14 cellular contexts compared by ENCODE assay signal in the genomic region with DNA sequence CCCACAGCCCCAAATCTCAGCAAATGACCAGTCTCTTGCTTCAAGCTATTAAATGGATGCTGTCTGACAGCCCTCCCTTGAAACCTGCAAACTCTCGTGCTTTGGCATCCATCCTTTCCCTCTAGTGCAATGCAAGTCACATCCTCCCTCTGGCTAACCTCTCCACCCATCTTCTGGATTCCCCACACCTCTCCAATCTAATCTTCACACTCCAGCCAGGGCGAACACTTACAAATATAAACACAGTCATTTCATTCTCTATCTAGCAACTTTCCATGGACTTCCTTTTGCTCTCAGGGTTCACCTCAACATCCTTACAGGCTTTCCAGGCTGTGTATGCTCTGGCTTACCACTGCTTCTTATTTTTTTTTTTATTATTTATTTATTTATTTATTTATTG. TPM values are rescaled to one million over a fixed set of nuclear protein-coding genes. Genes with fewer than 3 reads are reported as not detected.
DNase-seq lines count a peak whose midpoint lies in the region; ATAC-seq and TF ChIP-seq lines count a peak whose summit lies in the region.
"Had no signal": no experiment of that assay in that cellular context is flagged by ENCODE, and none has a peak within 500 bp of the region (broad histone marks: within the 10 kb centered on the region; RNA-seq: fewer than 3 reads in every experiment).

No MANE protein-coding gene starts in this region.

- peaks cover 14% of the 10 kb centered on the region for H3K4me1 Mint-ChIP-seq in T-helper 1 cell treated with Interleukin-12 subunit alpha and Interleukin-12 subunit beta and Interleukin-4 antibody, amounts not matched to agents 30 μg/mL and 1 μg/mL, for 36 hours (ENCODE audit: low read depth)
- peaks cover 9% of the 10 kb centered on the region for H3K4me1 Mint-ChIP-seq in activated T-helper 1 cell treated with anti-CD3 and anti-CD28 coated beads, Interleukin-12 subunit alpha, Interleukin-12 subunit beta, Interleukin-2, Interleukin-4 antibody, amounts not matched to agents 30 ng/mL and 10 ng/mL and 1 ng/mL, durations not matched to agents 14 hours and 24 hours and 36 hours (ENCODE audit: low read depth)
- peaks cover 23% of the 10 kb centered on the region for H3K4me1 Mint-ChIP-seq in nephron

- no peaks in the 10 kb centered on the region for H3K27me3 ChIP-seq in DOHH2 (ENCODE audit: control insufficient read depth, low read length)
- H3K27me3 ChIP-seq: SJCRH30, testis had no signal

- H3F3A ChIP-seq in DOHH2 (ENCODE audit: control insufficient read depth, insufficient read depth), result peaks cover 13% of the 10 kb centered on the region

- H3K36me3 Mint-ChIP-seq in T-helper 1 cell treated with Interleukin-12 subunit alpha and Interleukin-12 subunit beta and Interleukin-4 antibody, amounts not matched to agents 30 μg/mL and 1 μg/mL, for 36 hours (ENCODE audit: low read depth), result peaks cover 4% of the 10 kb centered on the region
- H3K36me3 Mint-ChIP-seq in activated T-helper 1 cell treated with anti-CD3 and anti-CD28 coated beads, Interleukin-12 subunit alpha, Interleukin-12 subunit beta, Interleukin-2, Interleukin-4 antibody, amounts not matched to agents 30 ng/mL and 10 ng/mL and 1 ng/mL, durations not matched to agents 14 hours and 24 hours and 36 hours (ENCODE audit: low read depth), result peaks cover 3% of the 10 kb centered on the region
- H3K36me3 Mint-ChIP-seq in nephron (ENCODE audit: low read depth), result peaks cover 8% of the 10 kb centered on the region

- peak overlapping the region; percentile 93 for H3K27ac ChIP-seq in DOHH2 (ENCODE audit: low read depth, low read length)
- H3K27ac ChIP-seq: SJCRH30, testis had no signal

- no peak for ATAC-seq in GM21717 (IDR thresholded peaks at IDR 0.05; ENCODE audit: unreplicated experiment)
- ATAC-seq in HG02759 (IDR thresholded peaks at IDR 0.05; ENCODE audit: unreplicated experiment), result no peak

- peak overlapping the region; percentile 4 for H3K27ac Mint-ChIP-seq in T-helper 1 cell treated with Interleukin-12 subunit alpha and Interleukin-12 subunit beta and Interleukin-4 antibody, amounts not matched to agents 30 μg/mL and 1 μg/mL, for 36 hours
- no peak overlapping the region for H3K27ac Mint-ChIP-seq in activated T-helper 1 cell treated with anti-CD3 and anti-CD28 coated beads, Interleukin-12 subunit alpha, Interleukin-12 subunit beta, Interleukin-2, Interleukin-4 antibody, amounts not matched to agents 30 ng/mL and 10 ng/mL and 1 ng/mL, durations not matched to agents 14 hours and 24 hours and 36 hours
- peak overlapping the region; percentile 1 to 54 (median 52) for H3K27ac Mint-ChIP-seq in nephron
- H3K27ac Mint-ChIP-seq: endodermal cell had no signal

- H3K9me2 ChIP-seq in DOHH2 (replicated peaks; ENCODE audit: control insufficient read depth, low read length), result no peaks in the 10 kb centered on the region

- intact Hi-C loops in activated T-helper 1 cell treated with anti-CD3 and anti-CD28 coated beads, Interleukin-12 subunit alpha, Interleukin-12 subunit beta, Interleukin-2, Interleukin-4 antibody, amounts not matched to agents 30 ng/mL and 10 ng/mL and 1 ng/mL, durations not matched to agents 14 hours and 24 hours and 36 hours (cut with micrococcal nuclease), result loop anchor here (2.0 to 5.0 kb wide), 3 partner anchors 45 to 1511 kb away; a partner anchor contains a TSS

- no peaks in the 10 kb centered on the region; the same call in 1 of the 2 replicates for H3K36me3 ChIP-seq in DOHH2 (ENCODE audit: control insufficient read depth, low read length)
- H3K36me3 ChIP-seq: SJCRH30 had no signal

- TF ChIP-seq CTCF in DOHH2 (IDR thresholded peaks at IDR 0.05; ENCODE audit: low read depth, low read length, poor library complexity, severe bottlenecking) (no peak), nephron (IDR thresholded peaks at IDR 0.05; ENCODE audit: unreplicated experiment in 3 of 3) (no peak)

- H3K4me3 Mint-ChIP-seq in T-helper 1 cell treated with Interleukin-12 subunit alpha and Interleukin-12 subunit beta and Interleukin-4 antibody, amounts not matched to agents 30 μg/mL and 1 μg/mL, for 36 hours, result peak overlapping the region; percentile 71
- H3K4me3 Mint-ChIP-seq in activated T-helper 1 cell treated with anti-CD3 and anti-CD28 coated beads, Interleukin-12 subunit alpha, Interleukin-12 subunit beta, Interleukin-2, Interleukin-4 antibody, amounts not matched to agents 30 ng/mL and 10 ng/mL and 1 ng/mL, durations not matched to agents 14 hours and 24 hours and 36 hours, result peak overlapping the region; percentile 96
- H3K4me3 Mint-ChIP-seq in nephron, result peak overlapping the region; percentile 60 to 92 (median 69)

- no peaks in the 10 kb centered on the region for H4K20me1 ChIP-seq in DOHH2 (ENCODE audit: control insufficient read depth, insufficient read depth, low read depth, low read length)

- no peaks in the 10 kb centered on the region for H3K9me3 ChIP-seq in DOHH2 (ENCODE audit: control insufficient read depth, insufficient read depth, low read length)
- H3K9me3 ChIP-seq: SJCRH30, testis had no signal

- no peaks in the 10 kb centered on the region for H3K9me3 Mint-ChIP-seq in T-helper 1 cell treated with Interleukin-12 subunit alpha and Interleukin-12 subunit beta and Interleukin-4 antibody, amounts not matched to agents 30 μg/mL and 1 μg/mL, for 36 hours
- no peaks in the 10 kb centered on the region for H3K9me3 Mint-ChIP-seq in activated T-helper 1 cell treated with anti-CD3 and anti-CD28 coated beads, Interleukin-12 subunit alpha, Interleukin-12 subunit beta, Interleukin-2, Interleukin-4 antibody, amounts not matched to agents 30 ng/mL and 10 ng/mL and 1 ng/mL, durations not matched to agents 14 hours and 24 hours and 36 hours
- no peaks in the 10 kb centered on the region for H3K9me3 Mint-ChIP-seq in nephron

- no peaks in the 10 kb centered on the region for H3K27me3 Mint-ChIP-seq in T-helper 1 cell treated with Interleukin-12 subunit alpha and Interleukin-12 subunit beta and Interleukin-4 antibody, amounts not matched to agents 30 μg/mL and 1 μg/mL, for 36 hours (ENCODE audit: low read depth)
- H3K27me3 Mint-ChIP-seq in activated T-helper 1 cell treated with anti-CD3 and anti-CD28 coated beads, Interleukin-12 subunit alpha, Interleukin-12 subunit beta, Interleukin-2, Interleukin-4 antibody, amounts not matched to agents 30 ng/mL and 10 ng/mL and 1 ng/mL, durations not matched to agents 14 hours and 24 hours and 36 hours (ENCODE audit: insufficient read depth), result no peaks in the 10 kb centered on the region
- H3K27me3 Mint-ChIP-seq in nephron (ENCODE audit: low read depth), result no peaks in the 10 kb centered on the region

- DNase-seq in T-helper 1 cell (no peak), NCI-H446 treated with DMSO at 0.1 percent for 48 hours (lab: John Stamatoyannopoulos, UW) (no peak)
- DNase-seq in activated T-helper 1 cell treated with anti-CD3 and anti-CD28 coated beads, Interleukin-12 subunit alpha, Interleukin-12 subunit beta, Interleukin-2, Interleukin-4 antibody, amounts not matched to agents 30 ng/mL and 10 ng/mL and 1 ng/mL, durations not matched to agents 14 hours and 24 hours and 36 hours (ENCODE audit: low spot score), result no peak
- DNase-seq: aorta, endodermal cell, hippocampal formation, NCI-H345, SJCRH30, testis had no signal

- peak overlapping the region; percentile 71 for H3K4me2 ChIP-seq in DOHH2 (ENCODE audit: low read length)

- H3K79me2 ChIP-seq in DOHH2 (ENCODE audit: control insufficient read depth, low read length), result peaks cover 8% of the 10 kb centered on the region

- H3K4me3 ChIP-seq in DOHH2 (ENCODE audit: low read length), result peak overlapping the region; percentile 79
- H3K4me3 ChIP-seq: SJCRH30, testis had no signal

- H3K4me1 ChIP-seq in DOHH2 (ENCODE audit: control insufficient read depth, low read length), result peaks cover 14% of the 10 kb centered on the region
- H3K4me1 ChIP-seq: testis had no signal

RNA-seq across cellular contexts. Expression of a gene that starts 10.1 kb away (rescaled TPM):
- 121 and 133 TPM in 2 replicates for total RNA-seq in activated T-helper 1 cell treated with anti-CD3 and anti-CD28 coated beads, Interleukin-12 subunit alpha, Interleukin-12 subunit beta, Interleukin-2, Interleukin-4 antibody, amounts not matched to agents 30 ng/mL and 10 ng/mL and 1 ng/mL, durations not matched to agents 14 hours and 24 hours and 36 hours

RNA-seq across cellular contexts. Expression of a gene that starts 45.2 kb away (rescaled TPM):
- total RNA-seq in activated T-helper 1 cell treated with anti-CD3 and anti-CD28 coated beads, Interleukin-12 subunit alpha, Interleukin-12 subunit beta, Interleukin-2, Interleukin-4 antibody, amounts not matched to agents 30 ng/mL and 10 ng/mL and 1 ng/mL, durations not matched to agents 14 hours and 24 hours and 36 hours, result 21.7 and 23.5 TPM in 2 replicates
